ENCODE assay signal across 11 cellular contexts in the genomic region with DNA sequence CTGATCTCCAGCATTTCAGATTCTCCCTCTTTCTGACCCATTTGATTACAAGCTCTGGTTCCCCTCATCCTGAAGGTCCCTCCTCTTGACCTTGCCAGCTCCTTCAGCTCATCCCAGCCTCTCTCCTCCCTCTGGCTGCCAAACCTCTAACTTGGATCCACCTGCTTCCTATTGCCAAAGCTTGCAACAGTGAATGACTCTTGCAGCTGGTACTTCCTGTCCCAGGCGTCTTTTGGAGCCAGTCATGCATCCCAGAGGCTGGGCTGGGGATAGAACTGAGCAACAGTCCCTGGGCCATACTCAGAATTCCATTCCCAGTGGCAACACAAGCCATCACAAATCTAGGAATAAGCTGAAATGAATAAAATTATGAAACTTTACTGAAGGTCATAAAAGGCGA. TPM values are rescaled to one million over a fixed set of nuclear protein-coding genes. Genes with fewer than 3 reads are reported as not detected.
DNase-seq lines count a peak whose midpoint lies in the region; ATAC-seq and TF ChIP-seq lines count a peak whose summit lies in the region.
"Had no signal": no experiment of that assay in that cellular context is flagged by ENCODE, and none has a peak within 500 bp of the region (broad histone marks: within the 10 kb centered on the region; RNA-seq: fewer than 3 reads in every experiment).

No MANE protein-coding gene starts in this region.

- H3K4ac ChIP-seq in trophoblast cell (ENCODE audit: low read depth, low read length), result no peak overlapping the region

- no peak overlapping the region for H2BK12ac ChIP-seq in trophoblast cell (ENCODE audit: low read length)

- H3K79me2 ChIP-seq in trophoblast cell (ENCODE audit: control insufficient read depth, insufficient read depth, low read length, poor library complexity), result no peaks in the 10 kb centered on the region
- no peaks in the 10 kb centered on the region for H3K79me2 ChIP-seq in MM.1S (ENCODE audit: low read length)

- no peak overlapping the region for H2AK5ac ChIP-seq in trophoblast cell (ENCODE audit: low read length)

- no peak overlapping the region for H3K9ac ChIP-seq in trophoblast cell (ENCODE audit: low read length)
- no peak overlapping the region for H3K9ac ChIP-seq in MM.1S (ENCODE audit: low read length)

- H3K79me1 ChIP-seq in trophoblast cell (ENCODE audit: low read length), result no peaks in the 10 kb centered on the region

- H3K36me3 ChIP-seq in MG63 (no peaks in the 10 kb centered on the region), trophoblast cell (ENCODE audit: control insufficient read depth in 1 of 2, insufficient read depth in 2 of 2, low read length in 2 of 2) (no peaks in the 10 kb centered on the region), MM.1S (replicated peaks; ENCODE audit: insufficient read depth, low read length) (no peaks in the 10 kb centered on the region), adrenal gland (replicated peaks in 1 of 2) (no peaks in the 10 kb centered on the region)
- H3K36me3 ChIP-seq: right lobe of liver had no signal

- H3K4me1 ChIP-seq in trophoblast cell (ENCODE audit: control insufficient read depth in 1 of 2, insufficient read depth in 2 of 2, low read length in 2 of 2) (no peaks in the 10 kb centered on the region), MM.1S (ENCODE audit: low read length) (peaks cover 4% of the 10 kb centered on the region; the same call in 1 of the 2 replicates), adrenal gland (replicated peaks in 1 of 2) (no peaks in the 10 kb centered on the region)
- H3K4me1 ChIP-seq: right lobe of liver had no signal

- no peak overlapping the region for H2BK120ac ChIP-seq in trophoblast cell (ENCODE audit: insufficient read depth, low read length, poor library complexity)

- H3F3A ChIP-seq in MM.1S (ENCODE audit: insufficient read depth, low read length), result no peaks in the 10 kb centered on the region

- H2BK5ac ChIP-seq in trophoblast cell (ENCODE audit: low read depth, low read length, poor library complexity), result no peak overlapping the region

- H4K91ac ChIP-seq in trophoblast cell (ENCODE audit: low read depth, low read length), result no peak overlapping the region

- no peak overlapping the region for H3K14ac ChIP-seq in trophoblast cell (ENCODE audit: low read length)

- WGBS in trophoblast cell (ENCODE audit: extremely low coverage, insufficient coverage, insufficient read length), result no CpG with 5 or more reads among the region's 2 CpGs
- WGBS in adrenal gland, 4 donors, result 62 to 69% (median 66%) methylated on average over 2 of the region's 2 CpGs

- H3K18ac ChIP-seq in trophoblast cell (ENCODE audit: low read length), result no peak overlapping the region

- no peaks in the 10 kb centered on the region for H4K20me1 ChIP-seq in MM.1S (ENCODE audit: insufficient read depth, low read length)

- no peaks in the 10 kb centered on the region for H3K9me2 ChIP-seq in MM.1S (replicated peaks; ENCODE audit: insufficient read depth, low read length)

- no peaks in the 10 kb centered on the region for H3K27me3 ChIP-seq in MG63
- H3K27me3 ChIP-seq in trophoblast cell (ENCODE audit: insufficient read depth, low read length), result no peaks in the 10 kb centered on the region
- no peaks in the 10 kb centered on the region; the same call in 1 of the 2 replicates for H3K27me3 ChIP-seq in MM.1S (replicated peaks; ENCODE audit: insufficient read depth, low read length)
- H3K27me3 ChIP-seq in adrenal gland, result no peaks in the 10 kb centered on the region
- H3K27me3 ChIP-seq: right lobe of liver had no signal

- DNase-seq in DMS79 (lab: John Stamatoyannopoulos, UW) (peak; percentile 66), MG63 (peak; percentile 92), dedifferentiated amniotic fluid mesenchymal stem cell (ENCODE audit: extremely low spot score) (peak; percentile 66), trophoblast cell (peak; percentile 15 to 62), MM.1S (no peak), adrenal gland (no peak)
- no peak for DNase-seq in stimulated activated naive CD4-positive, alpha-beta T cell (lab: John Stamatoyannopoulos, UW)
- DNase-seq: activated naive CD8-positive, alpha-beta T cell treated with anti-CD3 and anti-CD28 coated beads, Interleukin-2, amount 50 U/mL, for 24 hours; T1000 had no signal

- H3K4me3 ChIP-seq in MG63 (no peak overlapping the region), trophoblast cell (ENCODE audit: low read depth, low read length) (no peak overlapping the region), MM.1S (ENCODE audit: low read length) (no peak overlapping the region), adrenal gland (no peak overlapping the region)
- H3K4me3 ChIP-seq: right lobe of liver had no signal

- H3K23ac ChIP-seq in trophoblast cell (ENCODE audit: low read length), result no peak overlapping the region

- H4K12ac ChIP-seq in trophoblast cell (ENCODE audit: low read depth, low read length), result no peak overlapping the region

- H3K4me2 ChIP-seq in trophoblast cell (ENCODE audit: low read length) (no peak overlapping the region), MM.1S (ENCODE audit: low read depth, low read length) (no peak overlapping the region)

- H2AFZ ChIP-seq in trophoblast cell (ENCODE audit: insufficient read depth, low read length, poor library complexity), result no peak overlapping the region
- no peak overlapping the region for H2AFZ ChIP-seq in MM.1S (ENCODE audit: low read length)

- no peak for ATAC-seq in GM21528 (IDR thresholded peaks at IDR 0.05; ENCODE audit: low FRiP score, unreplicated experiment)
- ATAC-seq: activated naive CD8-positive, alpha-beta T cell treated with anti-CD3 and anti-CD28 coated beads, Interleukin-2, amount 50 U/mL, for 24 hours had no signal

- intact Hi-C loops in adrenal gland (cut with DNase I), result no loop called here

- TF ChIP-seq CTCF in MM.1S (IDR thresholded peaks at IDR 0.05; ENCODE audit: low read length) (no peak), adrenal gland (IDR thresholded peaks at IDR 0.05) (no peak)

- H3K27ac ChIP-seq in trophoblast cell (ENCODE audit: low read depth, low read length) (no peak overlapping the region), MM.1S (ENCODE audit: low read length) (no peak overlapping the region), adrenal gland (no peak overlapping the region)
- H3K27ac ChIP-seq: right lobe of liver had no signal

- no peak for TF ChIP-seq POLR2A in adrenal gland (IDR thresholded peaks at IDR 0.05)

- H4K8ac ChIP-seq in trophoblast cell (ENCODE audit: low read depth, low read length), result no peak overlapping the region

- H3K9me3 ChIP-seq in MG63 (no peaks in the 10 kb centered on the region), trophoblast cell (ENCODE audit: insufficient read depth, low read depth, low read length) (no peaks in the 10 kb centered on the region), MM.1S (replicated peaks; ENCODE audit: insufficient read depth, low read length) (no peaks in the 10 kb centered on the region), adrenal gland (replicated peaks in 1 of 3) (no peaks in the 10 kb centered on the region)
- H3K9me3 ChIP-seq: right lobe of liver had no signal

RNA-seq across cellular contexts. Expression of a gene that starts 27.7 kb away (rescaled TPM):
- total RNA-seq in MG63 (2014; rRNA removed; shearing (Covaris generic); ENCODE audit: low replicate concordance), result 27.6 and 32.3 TPM in 2 replicates
- 0.83 and 0.87 TPM in 2 replicates for polyA plus RNA-seq in trophoblast cell (2013)
- 1 to 10 TPM in 1 of 8 donors, under 1 TPM in 7; 0.09 to 1.9 (median 0.61) TPM for total RNA-seq in adrenal gland
- polyA plus RNA-seq in adrenal gland, result 1 to 10 TPM in 2 of 3 donors, under 1 TPM in 1; 0.46 to 2.4 (median 1.3) TPM

Comparison
In these comparisons a context has a peak if more than half of its experiments do, and no peak if none do; other contexts are left out.
1. DNase-seq: peak in DMS79 (single experiment), MG63 (single experiment), dedifferentiated amniotic fluid mesenchymal stem cell (single experiment) and trophoblast cell (2 of 2); none in MM.1S (single experiment), adrenal gland (0 of 7) and stimulated activated naive CD4-positive, alpha-beta T cell (0 of 6).